ENCODE assay signal across 8 cellular contexts in genomic region chr3:124688580-124689454, GRCh38. TPM values are rescaled to one million over a fixed set of nuclear protein-coding genes. Genes with fewer than 3 reads are reported as not detected.
DNase-seq lines count a peak whose midpoint lies in the region; ATAC-seq and TF ChIP-seq lines count a peak whose summit lies in the region.

No MANE protein-coding gene starts in this region.

- DNase-seq in GM10248 (ENCODE audit: extremely low spot score): peak; percentile 84
- peak; percentile 66 for DNase-seq in KG1 (lab: John Stamatoyannopoulos, UW)
- peak; percentile 81 for DNase-seq in RPMI8226
- peak; percentile 44 to 45 for DNase-seq in activated T-helper 1 cell treated with anti-CD3 and anti-CD28 coated beads, Interleukin-2, amount 50 U/mL, for 16 hours (ENCODE audit: low read depth in 1 of 2, low spot score in 1 of 2)
- DNase-seq in fibroblast of villous mesenchyme (ENCODE audit: low read depth): peak; percentile 79
- peak; percentile 68 for DNase-seq in occipital lobe (lab: John Stamatoyannopoulos, UW)
- peak in 1 of 2 donors; percentile 76 for DNase-seq in suprapubic skin (ENCODE audit: low spot score in 2 of 2)

- POLR2A ChIA-PET in GM10248 (lab: Yijun Ruan, JAX): no interaction called here

- no peak for TF ChIP-seq EP300 in suprapubic skin (IDR thresholded peaks at IDR 0.05)

- no peaks in the 10 kb centered on the region for H3K27me3 ChIP-seq in suprapubic skin

- no peaks in the 10 kb centered on the region for H3K36me3 ChIP-seq in suprapubic skin

- H3K9me3 ChIP-seq in suprapubic skin: no peaks in the 10 kb centered on the region

- no peak overlapping the region for H3K27ac ChIP-seq in suprapubic skin

- 16% methylated on average over 11 of the region's 11 CpGs for WGBS in suprapubic skin

- TF ChIP-seq POLR2A in suprapubic skin (IDR thresholded peaks at IDR 0.05): no peak

- no peak for ATAC-seq in HG03469 (IDR thresholded peaks at IDR 0.05; ENCODE audit: unreplicated experiment)

- CTCF ChIA-PET in GM10248 (lab: Yijun Ruan, JAX): interaction anchor here (0.6 to 13.3 kb wide), 41 partner anchors 9 to 870 kb away, joined by 3 to 305 read pairs (median 6); partner anchors contain the start of gene UMPS

- H3K4me3 ChIP-seq in fibroblast of villous mesenchyme (ENCODE audit: low read depth, low read length): no peak overlapping the region
- H3K4me3 ChIP-seq in suprapubic skin: no peak overlapping the region

- TF ChIP-seq CTCF in GM10248 (IDR thresholded peaks at IDR 0.05; ENCODE audit: control extremely low read depth, extremely low read depth, low read depth, missing control alignments) (peak; percentile 88), fibroblast of villous mesenchyme (IDR thresholded peaks at IDR 0.05; ENCODE audit: insufficient read depth, low read depth, low read length) (peak; percentile 86), suprapubic skin (IDR thresholded peaks at IDR 0.05) (peak; percentile 63 to 81)

- peaks cover 9% of the 10 kb centered on the region for H3K4me1 ChIP-seq in suprapubic skin

RNA-seq across cellular contexts. Expression of gene UMPS, which starts 41.4 kb away (rescaled TPM):
- total RNA-seq in fibroblast of villous mesenchyme (17.4 and 31.1 TPM in 2 replicates), occipital lobe (59.9 TPM), suprapubic skin (10 to 100 TPM; 20.6 to 30.1 (median 24.8) TPM)
